In the genomic region with DNA sequence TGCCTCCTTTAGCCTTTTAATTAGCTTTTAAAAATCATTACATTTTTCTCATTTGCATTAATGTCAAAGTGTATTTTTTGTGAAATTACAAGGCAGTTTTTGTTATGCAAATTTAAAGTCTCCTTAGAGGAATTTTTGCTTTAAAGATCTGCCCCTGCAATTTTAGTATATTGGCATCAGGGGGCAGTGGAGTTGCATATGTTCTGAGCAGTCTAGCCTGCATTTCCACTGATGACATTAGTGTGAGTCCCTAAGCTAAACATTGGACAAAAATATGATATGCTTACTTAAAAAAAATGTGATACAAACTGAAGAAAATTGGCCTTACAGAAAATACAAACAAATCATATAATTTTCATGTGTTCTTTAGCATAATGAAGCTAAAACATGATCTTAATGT, we compare ENCODE assay signal across 18 cellular contexts.
DNase-seq lines count a peak whose midpoint lies in the region; ATAC-seq, FAIRE-seq and TF ChIP-seq lines count a peak whose summit lies in the region.
"Had no signal": no experiment of that assay in that cellular context is flagged by ENCODE, and none has a peak within 500 bp of the region (broad histone marks: within the 10 kb centered on the region; RNA-seq: fewer than 3 reads in every experiment).

No MANE protein-coding gene starts in this region.

- no peak for TF ChIP-seq POLR2A in HepG2 (IDR thresholded peaks at IDR 0.05; ENCODE audit: insufficient read depth in 1 of 2, low read depth in 2 of 2, low read length in 2 of 2)
- TF ChIP-seq POLR2A in right lobe of liver (IDR thresholded peaks at IDR 0.05), result no peak
- no peak for TF ChIP-seq POLR2A in gastroesophageal sphincter (IDR thresholded peaks at IDR 0.05)

- H3K4me1 ChIP-seq in HepG2 (ENCODE audit: insufficient read depth, low read length) (no peaks in the 10 kb centered on the region), right lobe of liver (no peaks in the 10 kb centered on the region), gastroesophageal sphincter (no peaks in the 10 kb centered on the region)
- H3K4me1 ChIP-seq: BLaER1, spleen, upper lobe of right lung had no signal

- H3K9me3 ChIP-seq in HepG2 (ENCODE audit: low read length) (peaks cover 4% of the 10 kb centered on the region; the same call in 1 of the 2 replicates), right lobe of liver (no peaks in the 10 kb centered on the region), gastroesophageal sphincter (peaks cover 0 to 12% (median 0%) of the 10 kb centered on the region in 3 donors)
- H3K9me3 ChIP-seq: upper lobe of right lung had no signal

- no peak for TF ChIP-seq RAD21 in HepG2 (CRISPR knock-in tag; IDR thresholded peaks at IDR 0.05)

- no peaks in the 10 kb centered on the region for H3K36me3 ChIP-seq in HepG2 (replicated peaks in 1 of 2; ENCODE audit: control insufficient read depth in 1 of 2, insufficient read depth in 2 of 2, low read length in 2 of 2)
- H3K36me3 ChIP-seq in right lobe of liver, result no peaks in the 10 kb centered on the region
- no peaks in the 10 kb centered on the region for H3K36me3 ChIP-seq in gastroesophageal sphincter
- H3K36me3 ChIP-seq: BLaER1, spleen, upper lobe of right lung had no signal

- no peak overlapping the region for H2AFZ ChIP-seq in HepG2 (ENCODE audit: low read length)

- DNase-seq in HepG2 (ENCODE audit: low spot score), result no peak
- DNase-seq in right lobe of liver, result no peak
- peak; percentile 9 for DNase-seq in NCI-H1694 (lab: John Stamatoyannopoulos, UW)
- DNase-seq in epithelial cell of esophagus (ENCODE audit: low read depth), result peak; percentile 13
- no peak for DNase-seq in DMS79 treated with DMSO at 0.1 percent for 48 hours (lab: John Stamatoyannopoulos, UW)
- DNase-seq in DMS114 treated with DMSO at 0.1 percent for 48 hours (lab: John Stamatoyannopoulos, UW; ENCODE audit: unreplicated experiment), result no peak
- DNase-seq in HEK293T (ENCODE audit: extremely low spot score), result no peak
- DNase-seq: activated CD4-positive, alpha-beta T cell treated with anti-CD3 and anti-CD28 coated beads for 36 hours; activated effector memory CD4-positive, alpha-beta T cell treated with Interleukin-2 at 50 U/mL for 16 hours; cerebellar nuclear complex; foreskin melanocyte; left cardiac atrium; NCI-H510A treated with DMSO at 0.1 percent for 48 hours; spleen; upper lobe of right lung had no signal

- H3K9ac ChIP-seq in HepG2 (ENCODE audit: insufficient read depth, low read depth, low read length), result no peak overlapping the region
- H3K9ac ChIP-seq: BLaER1 had no signal

- H3K4me3 ChIP-seq in HepG2 (replicated peaks in 1 of 3; ENCODE audit: insufficient read depth in 1 of 3, low read depth in 2 of 3, low read length in 3 of 3) (no peak overlapping the region), right lobe of liver (no peak overlapping the region), epithelial cell of esophagus (ENCODE audit: low read length) (no peak overlapping the region), gastroesophageal sphincter (no peak overlapping the region)
- H3K4me3 ChIP-seq: BLaER1, spleen, upper lobe of right lung had no signal

- H3K27ac ChIP-seq in HepG2 (ENCODE audit: extremely low read length, insufficient read depth, low read length), result no peak overlapping the region
- no peak overlapping the region for H3K27ac ChIP-seq in right lobe of liver
- no peak overlapping the region for H3K27ac ChIP-seq in gastroesophageal sphincter
- H3K27ac ChIP-seq: BLaER1, spleen, upper lobe of right lung had no signal

- TF ChIP-seq CTCF in HepG2 (CRISPR knock-in tag; IDR thresholded peaks at IDR 0.05) (peak; percentile 25; the same call in 1 of the 2 replicates), right lobe of liver (IDR thresholded peaks at IDR 0.05) (no peak), epithelial cell of esophagus (IDR thresholded peaks at IDR 0.05; ENCODE audit: insufficient read depth, low read depth, low read length, missing control alignments) (peak; percentile 20), gastroesophageal sphincter (IDR thresholded peaks at IDR 0.05) (no peak)

- BruUV-seq in HepG2 (replicated peaks; lab: Mats Ljungman, UMichigan), result no TSS peak

- no peak for ATAC-seq in HepG2
- ATAC-seq in right lobe of liver, result no peak
- no peak for ATAC-seq in gastroesophageal sphincter
- ATAC-seq: activated CD4-positive, alpha-beta T cell treated with anti-CD3 and anti-CD28 coated beads for 36 hours; left cardiac atrium; natural killer cell treated with Interleukin-12 subunit alpha and Interleukin-12 subunit beta and Interleukin-15 and Interleukin-18, amount 100 ng/mL, for 72 hours; upper lobe of right lung had no signal

- H3K27me3 ChIP-seq in HepG2 (ENCODE audit: control insufficient read depth in 1 of 2, insufficient read depth in 2 of 2, low read length in 2 of 2) (peaks cover 0 to 1% of the 10 kb centered on the region in 2 experiments; a peak in 2 of 5 replicates), right lobe of liver (no peaks in the 10 kb centered on the region), gastroesophageal sphincter (no peaks in the 10 kb centered on the region)
- H3K27me3 ChIP-seq: BLaER1, spleen, upper lobe of right lung had no signal

- POLR2A ChIA-PET in HepG2 (lab: Yijun Ruan, JAX), result no interaction called here
- POLR2A ChIA-PET in HEK293T (lab: Yijun Ruan, JAX), result no interaction called here

- CTCF ChIA-PET in HepG2 (lab: Yijun Ruan, JAX; ENCODE audit: low intra/inter-chr PET ratio, low total read pairs) (no interaction called here), HEK293T (lab: Yijun Ruan, JAX) (no interaction called here)

- FAIRE-seq in HepG2 (lab: Jason Lieb, UNC), result peak; percentile 58

- in situ Hi-C loops in HepG2 (cut with HindIII; ENCODE audit: extremely low pct_ligation_motif_present, low pct_unique_long_range_greater_than_20kb), result no loop called here

- TF ChIP-seq EP300 in HepG2 (IDR thresholded peaks at IDR 0.05; ENCODE audit: low read depth in 2 of 2, low read length in 2 of 2) (no peak), HepG2 (CRISPR knock-in tag; IDR thresholded peaks at IDR 0.05; ENCODE audit: borderline replicate concordance) (no peak), gastroesophageal sphincter (IDR thresholded peaks at IDR 0.05) (no peak)

- no peaks in the 10 kb centered on the region for H3K79me2 ChIP-seq in HepG2 (ENCODE audit: insufficient read depth, low read length)

- H4K20me1 ChIP-seq in HepG2 (ENCODE audit: insufficient read depth, low read length), result no peaks in the 10 kb centered on the region
- H4K20me1 ChIP-seq: BLaER1 had no signal

- intact Hi-C loops in HepG2 (cut with micrococcal nuclease; ENCODE audit: unreplicated experiment) (no loop called here), right lobe of liver (cut with DNase I) (no loop called here)

- H3K4me2 ChIP-seq in HepG2 (ENCODE audit: low read depth, low read length), result no peak overlapping the region
- H3K4me2 ChIP-seq: BLaER1 had no signal

TF ChIP-seq in HepG2, 621 proteins besides CTCF, POLR2A, EP300 and RAD21:
- TF ChIP-seq STAG1 (CRISPR knock-in tag; IDR thresholded peaks at IDR 0.05), result peak; percentile 26; the same call in 1 of the 2 replicates
- no peak for TF ChIP-seq ZNF207 (IDR thresholded peaks at IDR 0.05; ENCODE audit: borderline replicate concordance)

TF ChIP-seq in HEK293T, 16 proteins besides CTCF, POLR2A, EP300 and RAD21:
- no peak for TF ChIP-seq ARNT (IDR thresholded peaks at IDR 0.05)
- TF ChIP-seq FOXA1 (IDR thresholded peaks at IDR 0.05), result no peak
- no peak for TF ChIP-seq LEF1 (IDR thresholded peaks at IDR 0.05; ENCODE audit: borderline replicate concordance)

Comparison
In these comparisons a context has a peak if more than half of its experiments do, and no peak if none do; other contexts are left out.
1. CTCF ChIP-seq: peak in HepG2 (single experiment) and epithelial cell of esophagus (single experiment); none in right lobe of liver (0 of 4) and gastroesophageal sphincter (0 of 4).
2. DNase-seq: peak in NCI-H1694 (single experiment) and epithelial cell of esophagus (single experiment); none in HepG2 (single experiment), right lobe of liver (0 of 3), DMS79 treated with DMSO at 0.1 percent for 48 hours (single experiment), DMS114 treated with DMSO at 0.1 percent for 48 hours (single experiment) and HEK293T (single experiment).